ENCODE assay signal across 1 cellular context in the genomic region with DNA sequence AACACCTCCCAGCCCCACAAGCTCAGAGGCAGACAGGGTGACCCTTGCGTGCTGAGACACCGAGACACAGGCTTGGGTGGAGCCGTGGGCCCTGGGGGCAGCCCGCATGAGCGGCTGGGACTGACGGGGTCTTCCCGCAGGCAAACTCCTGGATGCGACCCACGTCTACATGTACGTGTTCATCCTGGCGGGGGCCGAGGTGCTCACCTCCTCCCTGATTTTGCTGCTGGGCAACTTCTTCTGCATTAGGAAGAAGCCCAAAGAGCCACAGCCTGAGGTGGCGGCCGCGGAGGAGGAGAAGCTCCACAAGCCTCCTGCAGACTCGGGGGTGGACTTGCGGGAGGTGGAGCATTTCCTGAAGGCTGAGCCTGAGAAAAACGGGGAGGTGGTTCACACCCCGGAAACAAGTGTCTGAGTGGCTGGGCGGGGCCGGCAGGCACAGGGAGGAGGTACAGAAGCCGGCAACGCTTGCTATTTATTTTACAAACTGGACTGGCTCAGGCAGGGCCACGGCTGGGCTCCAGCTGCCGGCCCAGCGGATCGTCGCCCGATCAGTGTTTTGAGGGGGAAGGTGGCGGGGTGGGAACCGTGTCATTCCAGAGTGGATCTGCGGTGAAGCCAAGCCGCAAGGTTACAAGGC.
TF ChIP-seq lines count a peak whose summit lies in the region.

No MANE protein-coding gene starts in this region.

TF ChIP-seq in K562, 482 proteins besides CTCF, POLR2A, EP300 and RAD21 (continued from another document and continues in another):
- TF ChIP-seq, protein P1, sequence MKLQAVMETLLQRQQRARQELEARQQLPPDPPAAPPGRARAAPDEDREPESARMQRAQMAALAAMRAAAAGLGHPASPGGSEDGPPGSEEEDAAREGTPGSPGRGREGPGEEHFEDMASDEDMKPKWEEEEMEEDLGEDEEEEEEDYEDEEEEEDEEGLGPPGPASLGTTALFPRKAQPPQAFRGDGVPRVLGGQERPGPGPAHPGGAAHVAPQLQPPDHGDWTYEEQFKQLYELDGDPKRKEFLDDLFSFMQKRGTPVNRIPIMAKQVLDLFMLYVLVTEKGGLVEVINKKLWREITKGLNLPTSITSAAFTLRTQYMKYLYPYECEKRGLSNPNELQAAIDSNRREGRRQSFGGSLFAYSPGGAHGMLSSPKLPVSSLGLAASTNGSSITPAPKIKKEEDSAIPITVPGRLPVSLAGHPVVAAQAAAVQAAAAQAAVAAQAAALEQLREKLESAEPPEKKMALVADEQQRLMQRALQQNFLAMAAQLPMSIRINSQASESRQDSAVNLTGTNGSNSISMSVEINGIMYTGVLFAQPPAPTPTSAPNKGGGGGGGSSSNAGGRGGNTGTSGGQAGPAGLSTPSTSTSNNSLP (IDR thresholded peaks at IDR 0.05; ENCODE audit: borderline replicate concordance, low read depth, low read length) = no peak
- TF ChIP-seq, protein P2, sequence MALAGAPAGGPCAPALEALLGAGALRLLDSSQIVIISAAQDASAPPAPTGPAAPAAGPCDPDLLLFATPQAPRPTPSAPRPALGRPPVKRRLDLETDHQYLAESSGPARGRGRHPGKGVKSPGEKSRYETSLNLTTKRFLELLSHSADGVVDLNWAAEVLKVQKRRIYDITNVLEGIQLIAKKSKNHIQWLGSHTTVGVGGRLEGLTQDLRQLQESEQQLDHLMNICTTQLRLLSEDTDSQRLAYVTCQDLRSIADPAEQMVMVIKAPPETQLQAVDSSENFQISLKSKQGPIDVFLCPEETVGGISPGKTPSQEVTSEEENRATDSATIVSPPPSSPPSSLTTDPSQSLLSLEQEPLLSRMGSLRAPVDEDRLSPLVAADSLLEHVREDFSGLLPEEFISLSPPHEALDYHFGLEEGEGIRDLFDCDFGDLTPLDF (CRISPR knock-in tag; IDR thresholded peaks at IDR 0.05) = no peak
- TF ChIP-seq POLR2AphosphoS5 (IDR thresholded peaks at IDR 0.05; ENCODE audit: control insufficient read depth, insufficient read depth, low read depth, low read length) (0 out of 2 replicates have a peak, but pooled peaks have one; percentile 40), CBFA2T2 (conservative IDR thresholded peaks at IDR 0.05) (no peak), CHAMP1 (IDR thresholded peaks at IDR 0.05) (no peak), HMGXB4 (CRISPR knock-in tag; IDR thresholded peaks at IDR 0.05) (no peak), ZNF140 (CRISPR knock-in tag; IDR thresholded peaks at IDR 0.05) (no peak), BRF1 (IDR thresholded peaks at IDR 0.05; ENCODE audit: borderline replicate concordance, extremely low read depth, insufficient read length) (no peak), ZNF253 (CRISPR knock-in tag; conservative IDR thresholded peaks at IDR 0.05) (no peak), FOXJ2 (tag; IDR thresholded peaks at IDR 0.05) (no peak), ZNF41 (CRISPR knock-in tag; conservative IDR thresholded peaks at IDR 0.05) (no peak), ZNF324 (CRISPR knock-in tag; IDR thresholded peaks at IDR 0.05) (no peak), GABPB1 (CRISPR knock-in tag; IDR thresholded peaks at IDR 0.05) (peak; percentile 60; the same call in 1 of the 2 replicates), SAP30 (IDR thresholded peaks at IDR 0.05; ENCODE audit: borderline replicate concordance, insufficient read depth, low read depth, low read length, poor library complexity, severe bottlenecking) (no peak), MNT (conservative IDR thresholded peaks at IDR 0.05) (peak in 1 of 2 experiments; percentile 74; a peak in 2 of 4 replicates), NELFE (IDR thresholded peaks at IDR 0.05; ENCODE audit: insufficient read depth, insufficient read length) (no peak), KAT8 (IDR thresholded peaks at IDR 0.05; ENCODE audit: low read depth) (no peak), ZNF436 (CRISPR knock-in tag; IDR thresholded peaks at IDR 0.05) (no peak), CREM (IDR thresholded peaks at IDR 0.05; ENCODE audit: low read depth) (0 out of 2 replicates have a peak, but pooled peaks have one; percentile 15), U2AF2 (optimal IDR thresholded peaks at IDR 0.05; ENCODE audit: low read depth, low read length) (no peak), TEAD4 (IDR thresholded peaks at IDR 0.05; ENCODE audit: low read length) (no peak), TEAD4 (CRISPR knock-in tag; IDR thresholded peaks at IDR 0.05; ENCODE audit: borderline replicate concordance) (no peak), MAZ (CRISPR knock-in tag; conservative IDR thresholded peaks at IDR 0.05 in 1 of 2, IDR thresholded peaks at IDR 0.05 in 1 of 2) (peak; percentile 64 to 88), ETV6 (IDR thresholded peaks at IDR 0.05; ENCODE audit: borderline replicate concordance in 1 of 2, low read depth in 2 of 2, low read length in 1 of 2) (no peak), ETV6 (CRISPR knock-in tag; IDR thresholded peaks at IDR 0.05; ENCODE audit: borderline replicate concordance) (no peak), CXXC5 (CRISPR knock-in tag; IDR thresholded peaks at IDR 0.05) (peak; percentile 62), ARID3B (CRISPR knock-in tag; IDR thresholded peaks at IDR 0.05; ENCODE audit: borderline replicate concordance) (no peak), CEBPB (tag; IDR thresholded peaks at IDR 0.05) (no peak)
- TF ChIP-seq, protein P3, sequence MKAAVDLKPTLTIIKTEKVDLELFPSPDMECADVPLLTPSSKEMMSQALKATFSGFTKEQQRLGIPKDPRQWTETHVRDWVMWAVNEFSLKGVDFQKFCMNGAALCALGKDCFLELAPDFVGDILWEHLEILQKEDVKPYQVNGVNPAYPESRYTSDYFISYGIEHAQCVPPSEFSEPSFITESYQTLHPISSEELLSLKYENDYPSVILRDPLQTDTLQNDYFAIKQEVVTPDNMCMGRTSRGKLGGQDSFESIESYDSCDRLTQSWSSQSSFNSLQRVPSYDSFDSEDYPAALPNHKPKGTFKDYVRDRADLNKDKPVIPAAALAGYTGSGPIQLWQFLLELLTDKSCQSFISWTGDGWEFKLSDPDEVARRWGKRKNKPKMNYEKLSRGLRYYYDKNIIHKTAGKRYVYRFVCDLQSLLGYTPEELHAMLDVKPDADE (conservative IDR thresholded peaks at IDR 0.05; ENCODE audit: control insufficient read depth, low read depth, low read length) = no peak
- TF ChIP-seq, protein P4, sequence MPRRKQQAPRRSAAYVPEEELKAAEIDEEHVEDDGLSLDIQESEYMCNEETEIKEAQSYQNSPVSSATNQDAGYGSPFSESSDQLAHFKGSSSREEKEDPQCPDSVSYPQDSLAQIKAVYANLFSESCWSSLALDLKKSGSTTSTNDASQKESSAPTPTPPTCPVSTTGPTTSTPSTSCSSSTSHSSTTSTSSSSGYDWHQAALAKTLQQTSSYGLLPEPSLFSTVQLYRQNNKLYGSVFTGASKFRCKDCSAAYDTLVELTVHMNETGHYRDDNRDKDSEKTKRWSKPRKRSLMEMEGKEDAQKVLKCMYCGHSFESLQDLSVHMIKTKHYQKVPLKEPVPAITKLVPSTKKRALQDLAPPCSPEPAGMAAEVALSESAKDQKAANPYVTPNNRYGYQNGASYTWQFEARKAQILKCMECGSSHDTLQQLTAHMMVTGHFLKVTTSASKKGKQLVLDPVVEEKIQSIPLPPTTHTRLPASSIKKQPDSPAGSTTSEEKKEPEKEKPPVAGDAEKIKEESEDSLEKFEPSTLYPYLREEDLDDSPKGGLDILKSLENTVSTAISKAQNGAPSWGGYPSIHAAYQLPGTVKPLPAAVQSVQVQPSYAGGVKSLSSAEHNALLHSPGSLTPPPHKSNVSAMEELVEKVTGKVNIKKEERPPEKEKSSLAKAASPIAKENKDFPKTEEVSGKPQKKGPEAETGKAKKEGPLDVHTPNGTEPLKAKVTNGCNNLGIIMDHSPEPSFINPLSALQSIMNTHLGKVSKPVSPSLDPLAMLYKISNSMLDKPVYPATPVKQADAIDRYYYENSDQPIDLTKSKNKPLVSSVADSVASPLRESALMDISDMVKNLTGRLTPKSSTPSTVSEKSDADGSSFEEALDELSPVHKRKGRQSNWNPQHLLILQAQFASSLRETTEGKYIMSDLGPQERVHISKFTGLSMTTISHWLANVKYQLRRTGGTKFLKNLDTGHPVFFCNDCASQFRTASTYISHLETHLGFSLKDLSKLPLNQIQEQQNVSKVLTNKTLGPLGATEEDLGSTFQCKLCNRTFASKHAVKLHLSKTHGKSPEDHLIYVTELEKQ (CRISPR knock-in tag; IDR thresholded peaks at IDR 0.05) = no peak
- TF ChIP-seq, protein P5, sequence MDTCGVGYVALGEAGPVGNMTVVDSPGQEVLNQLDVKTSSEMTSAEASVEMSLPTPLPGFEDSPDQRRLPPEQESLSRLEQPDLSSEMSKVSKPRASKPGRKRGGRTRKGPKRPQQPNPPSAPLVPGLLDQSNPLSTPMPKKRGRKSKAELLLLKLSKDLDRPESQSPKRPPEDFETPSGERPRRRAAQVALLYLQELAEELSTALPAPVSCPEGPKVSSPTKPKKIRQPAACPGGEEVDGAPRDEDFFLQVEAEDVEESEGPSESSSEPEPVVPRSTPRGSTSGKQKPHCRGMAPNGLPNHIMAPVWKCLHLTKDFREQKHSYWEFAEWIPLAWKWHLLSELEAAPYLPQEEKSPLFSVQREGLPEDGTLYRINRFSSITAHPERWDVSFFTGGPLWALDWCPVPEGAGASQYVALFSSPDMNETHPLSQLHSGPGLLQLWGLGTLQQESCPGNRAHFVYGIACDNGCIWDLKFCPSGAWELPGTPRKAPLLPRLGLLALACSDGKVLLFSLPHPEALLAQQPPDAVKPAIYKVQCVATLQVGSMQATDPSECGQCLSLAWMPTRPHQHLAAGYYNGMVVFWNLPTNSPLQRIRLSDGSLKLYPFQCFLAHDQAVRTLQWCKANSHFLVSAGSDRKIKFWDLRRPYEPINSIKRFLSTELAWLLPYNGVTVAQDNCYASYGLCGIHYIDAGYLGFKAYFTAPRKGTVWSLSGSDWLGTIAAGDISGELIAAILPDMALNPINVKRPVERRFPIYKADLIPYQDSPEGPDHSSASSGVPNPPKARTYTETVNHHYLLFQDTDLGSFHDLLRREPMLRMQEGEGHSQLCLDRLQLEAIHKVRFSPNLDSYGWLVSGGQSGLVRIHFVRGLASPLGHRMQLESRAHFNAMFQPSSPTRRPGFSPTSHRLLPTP (IDR thresholded peaks at IDR 0.05; ENCODE audit: borderline replicate concordance, extremely low read depth, insufficient read length) = no peak
- TF ChIP-seq, protein P6, sequence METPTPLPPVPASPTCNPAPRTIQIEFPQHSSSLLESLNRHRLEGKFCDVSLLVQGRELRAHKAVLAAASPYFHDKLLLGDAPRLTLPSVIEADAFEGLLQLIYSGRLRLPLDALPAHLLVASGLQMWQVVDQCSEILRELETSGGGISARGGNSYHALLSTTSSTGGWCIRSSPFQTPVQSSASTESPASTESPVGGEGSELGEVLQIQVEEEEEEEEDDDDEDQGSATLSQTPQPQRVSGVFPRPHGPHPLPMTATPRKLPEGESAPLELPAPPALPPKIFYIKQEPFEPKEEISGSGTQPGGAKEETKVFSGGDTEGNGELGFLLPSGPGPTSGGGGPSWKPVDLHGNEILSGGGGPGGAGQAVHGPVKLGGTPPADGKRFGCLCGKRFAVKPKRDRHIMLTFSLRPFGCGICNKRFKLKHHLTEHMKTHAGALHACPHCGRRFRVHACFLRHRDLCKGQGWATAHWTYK (CRISPR knock-in tag; IDR thresholded peaks at IDR 0.05) = no peak
